ENCODE assay signal across 1 cellular context in the genomic region with DNA sequence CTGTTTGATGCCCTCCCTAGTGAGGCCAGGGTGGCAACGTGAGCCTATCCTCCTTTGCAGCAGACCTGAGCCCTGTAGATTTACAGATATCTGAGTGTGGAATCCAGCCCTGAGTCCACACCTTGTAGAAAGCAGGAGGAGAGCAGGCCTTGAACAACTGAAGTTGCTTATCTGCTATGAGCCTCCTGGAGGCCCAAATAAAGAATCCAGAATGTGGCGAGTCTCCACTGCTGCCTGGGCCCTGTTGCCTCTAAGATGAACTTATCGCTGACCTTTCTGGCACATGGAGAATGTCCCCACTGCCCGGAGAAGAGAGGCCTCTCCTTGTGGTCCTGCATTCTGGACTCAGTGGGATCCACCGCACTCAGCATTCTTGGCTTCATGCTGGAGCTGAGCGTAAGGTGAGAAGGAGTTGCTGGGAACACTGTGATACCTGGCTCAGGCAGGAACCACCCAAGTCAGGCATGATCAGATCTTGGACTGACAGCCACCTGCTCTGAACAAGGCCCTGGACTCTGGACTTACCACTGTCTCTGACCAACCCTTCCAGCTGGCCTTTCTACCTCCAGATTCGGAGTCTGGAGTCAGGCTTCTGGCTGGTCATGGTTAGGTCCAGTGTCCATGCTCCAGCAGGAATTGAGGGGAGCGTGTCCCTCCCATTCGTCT.
TF ChIP-seq lines count a peak whose summit lies in the region.

No MANE protein-coding gene starts in this region.

TF ChIP-seq in HepG2, 621 proteins besides CTCF, POLR2A, EP300 and RAD21 (continues in another document):
- TF ChIP-seq PHF21A (CRISPR knock-in tag; IDR thresholded peaks at IDR 0.05) (no peak), TBX2 (CRISPR knock-in tag; IDR thresholded peaks at IDR 0.05; ENCODE audit: borderline replicate concordance) (peak; percentile 24; the same call in 1 of the 2 replicates), EEA1 (CRISPR knock-in tag; IDR thresholded peaks at IDR 0.05; ENCODE audit: borderline replicate concordance) (no peak), ZNF17 (CRISPR knock-in tag; IDR thresholded peaks at IDR 0.05) (no peak), ZNF674 (CRISPR knock-in tag; IDR thresholded peaks at IDR 0.05; ENCODE audit: low read depth) (no peak), ZNF7 (CRISPR knock-in tag; IDR thresholded peaks at IDR 0.05) (no peak), SP1 (IDR thresholded peaks at IDR 0.05) (no peak), SP1 (CRISPR knock-in tag; IDR thresholded peaks at IDR 0.05) (no peak), NFE2 (CRISPR knock-in tag; IDR thresholded peaks at IDR 0.05) (no peak), SNRNP70 (IDR thresholded peaks at IDR 0.05; ENCODE audit: low read depth, low read length) (no peak), ZKSCAN8 (CRISPR knock-in tag; IDR thresholded peaks at IDR 0.05; ENCODE audit: borderline replicate concordance) (no peak), ZZZ3 (CRISPR knock-in tag; IDR thresholded peaks at IDR 0.05; ENCODE audit: borderline replicate concordance) (peak; percentile 53; the same call in 1 of the 2 replicates), NFE2L1 (CRISPR knock-in tag; IDR thresholded peaks at IDR 0.05; ENCODE audit: borderline replicate concordance) (0 out of 2 replicates have a peak, but pooled peaks have one; percentile 47), BORCS8-MEF2B (CRISPR knock-in tag; IDR thresholded peaks at IDR 0.05) (no peak), ESRRA (CRISPR knock-in tag; IDR thresholded peaks at IDR 0.05; ENCODE audit: low read depth) (no peak), NFE2L2 (IDR thresholded peaks at IDR 0.05; ENCODE audit: low read length) (no peak), BHLHE40 (IDR thresholded peaks at IDR 0.05; ENCODE audit: low read length) (no peak), ADNP (CRISPR knock-in tag; IDR thresholded peaks at IDR 0.05) (peak; percentile 39; the same call in 1 of the 2 replicates), ZFP82 (CRISPR knock-in tag; IDR thresholded peaks at IDR 0.05; ENCODE audit: borderline replicate concordance) (no peak), HOXA7 (CRISPR knock-in tag; IDR thresholded peaks at IDR 0.05) (no peak), TGIF2 (CRISPR knock-in tag; IDR thresholded peaks at IDR 0.05) (peak; percentile 84; the same call in 1 of the 2 replicates), ZNF274 (CRISPR knock-in tag; IDR thresholded peaks at IDR 0.05) (peak; percentile 28; the same call in 1 of the 2 replicates), ZNF790 (CRISPR knock-in tag; IDR thresholded peaks at IDR 0.05; ENCODE audit: borderline replicate concordance) (0 out of 2 replicates have a peak, but pooled peaks have one; percentile 44), ZNF264 (CRISPR knock-in tag; IDR thresholded peaks at IDR 0.05) (no peak), ZNF138 (CRISPR knock-in tag; IDR thresholded peaks at IDR 0.05; ENCODE audit: low read depth) (no peak), KLF15 (CRISPR knock-in tag; IDR thresholded peaks at IDR 0.05; ENCODE audit: borderline replicate concordance) (no peak), SNAPC2 (CRISPR knock-in tag; IDR thresholded peaks at IDR 0.05) (no peak), RAD51 (IDR thresholded peaks at IDR 0.05; ENCODE audit: borderline replicate concordance) (no peak), SYNCRIP (IDR thresholded peaks at IDR 0.05; ENCODE audit: insufficient read depth, low read depth, low read length) (no peak), JARID2 (CRISPR knock-in tag; IDR thresholded peaks at IDR 0.05; ENCODE audit: insufficient replicate concordance) (no peak), GATAD2A (CRISPR knock-in tag; IDR thresholded peaks at IDR 0.05) (peak; percentile 50), SALL1 (CRISPR knock-in tag; IDR thresholded peaks at IDR 0.05) (peak; percentile 46; the same call in 1 of the 2 replicates), KAT8 (CRISPR knock-in tag; IDR thresholded peaks at IDR 0.05) (no peak), SAP130 (CRISPR knock-in tag; IDR thresholded peaks at IDR 0.05; ENCODE audit: low read depth) (peak; percentile 52), ZNF883 (CRISPR knock-in tag; IDR thresholded peaks at IDR 0.05; ENCODE audit: not compliant biosample characterization) (no peak), ZNF430 (CRISPR knock-in tag; IDR thresholded peaks at IDR 0.05) (0 out of 2 replicates have a peak, but pooled peaks have one; percentile 14), CENPX (CRISPR knock-in tag; IDR thresholded peaks at IDR 0.05) (no peak), NFIC (IDR thresholded peaks at IDR 0.05; ENCODE audit: low read length) (no peak), HOXA5 (CRISPR knock-in tag; IDR thresholded peaks at IDR 0.05) (no peak)
- TF ChIP-seq, protein P1, sequence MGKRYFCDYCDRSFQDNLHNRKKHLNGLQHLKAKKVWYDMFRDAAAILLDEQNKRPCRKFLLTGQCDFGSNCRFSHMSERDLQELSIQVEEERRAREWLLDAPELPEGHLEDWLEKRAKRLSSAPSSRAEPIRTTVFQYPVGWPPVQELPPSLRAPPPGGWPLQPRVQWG (CRISPR knock-in tag; IDR thresholded peaks at IDR 0.05; ENCODE audit: borderline replicate concordance, low read depth) = no peak
- TF ChIP-seq, protein P2, sequence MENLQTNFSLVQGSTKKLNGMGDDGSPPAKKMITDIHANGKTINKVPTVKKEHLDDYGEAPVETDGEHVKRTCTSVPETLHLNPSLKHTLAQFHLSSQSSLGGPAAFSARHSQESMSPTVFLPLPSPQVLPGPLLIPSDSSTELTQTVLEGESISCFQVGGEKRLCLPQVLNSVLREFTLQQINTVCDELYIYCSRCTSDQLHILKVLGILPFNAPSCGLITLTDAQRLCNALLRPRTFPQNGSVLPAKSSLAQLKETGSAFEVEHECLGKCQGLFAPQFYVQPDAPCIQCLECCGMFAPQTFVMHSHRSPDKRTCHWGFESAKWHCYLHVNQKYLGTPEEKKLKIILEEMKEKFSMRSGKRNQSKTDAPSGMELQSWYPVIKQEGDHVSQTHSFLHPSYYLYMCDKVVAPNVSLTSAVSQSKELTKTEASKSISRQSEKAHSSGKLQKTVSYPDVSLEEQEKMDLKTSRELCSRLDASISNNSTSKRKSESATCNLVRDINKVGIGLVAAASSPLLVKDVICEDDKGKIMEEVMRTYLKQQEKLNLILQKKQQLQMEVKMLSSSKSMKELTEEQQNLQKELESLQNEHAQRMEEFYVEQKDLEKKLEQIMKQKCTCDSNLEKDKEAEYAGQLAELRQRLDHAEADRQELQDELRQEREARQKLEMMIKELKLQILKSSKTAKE (CRISPR knock-in tag; IDR thresholded peaks at IDR 0.05; ENCODE audit: borderline replicate concordance) = no peak
- TF ChIP-seq, protein P3, sequence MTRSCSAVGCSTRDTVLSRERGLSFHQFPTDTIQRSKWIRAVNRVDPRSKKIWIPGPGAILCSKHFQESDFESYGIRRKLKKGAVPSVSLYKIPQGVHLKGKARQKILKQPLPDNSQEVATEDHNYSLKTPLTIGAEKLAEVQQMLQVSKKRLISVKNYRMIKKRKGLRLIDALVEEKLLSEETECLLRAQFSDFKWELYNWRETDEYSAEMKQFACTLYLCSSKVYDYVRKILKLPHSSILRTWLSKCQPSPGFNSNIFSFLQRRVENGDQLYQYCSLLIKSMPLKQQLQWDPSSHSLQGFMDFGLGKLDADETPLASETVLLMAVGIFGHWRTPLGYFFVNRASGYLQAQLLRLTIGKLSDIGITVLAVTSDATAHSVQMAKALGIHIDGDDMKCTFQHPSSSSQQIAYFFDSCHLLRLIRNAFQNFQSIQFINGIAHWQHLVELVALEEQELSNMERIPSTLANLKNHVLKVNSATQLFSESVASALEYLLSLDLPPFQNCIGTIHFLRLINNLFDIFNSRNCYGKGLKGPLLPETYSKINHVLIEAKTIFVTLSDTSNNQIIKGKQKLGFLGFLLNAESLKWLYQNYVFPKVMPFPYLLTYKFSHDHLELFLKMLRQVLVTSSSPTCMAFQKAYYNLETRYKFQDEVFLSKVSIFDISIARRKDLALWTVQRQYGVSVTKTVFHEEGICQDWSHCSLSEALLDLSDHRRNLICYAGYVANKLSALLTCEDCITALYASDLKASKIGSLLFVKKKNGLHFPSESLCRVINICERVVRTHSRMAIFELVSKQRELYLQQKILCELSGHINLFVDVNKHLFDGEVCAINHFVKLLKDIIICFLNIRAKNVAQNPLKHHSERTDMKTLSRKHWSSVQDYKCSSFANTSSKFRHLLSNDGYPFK (CRISPR knock-in tag; IDR thresholded peaks at IDR 0.05; ENCODE audit: borderline replicate concordance) = no peak
- TF ChIP-seq, protein P4, sequence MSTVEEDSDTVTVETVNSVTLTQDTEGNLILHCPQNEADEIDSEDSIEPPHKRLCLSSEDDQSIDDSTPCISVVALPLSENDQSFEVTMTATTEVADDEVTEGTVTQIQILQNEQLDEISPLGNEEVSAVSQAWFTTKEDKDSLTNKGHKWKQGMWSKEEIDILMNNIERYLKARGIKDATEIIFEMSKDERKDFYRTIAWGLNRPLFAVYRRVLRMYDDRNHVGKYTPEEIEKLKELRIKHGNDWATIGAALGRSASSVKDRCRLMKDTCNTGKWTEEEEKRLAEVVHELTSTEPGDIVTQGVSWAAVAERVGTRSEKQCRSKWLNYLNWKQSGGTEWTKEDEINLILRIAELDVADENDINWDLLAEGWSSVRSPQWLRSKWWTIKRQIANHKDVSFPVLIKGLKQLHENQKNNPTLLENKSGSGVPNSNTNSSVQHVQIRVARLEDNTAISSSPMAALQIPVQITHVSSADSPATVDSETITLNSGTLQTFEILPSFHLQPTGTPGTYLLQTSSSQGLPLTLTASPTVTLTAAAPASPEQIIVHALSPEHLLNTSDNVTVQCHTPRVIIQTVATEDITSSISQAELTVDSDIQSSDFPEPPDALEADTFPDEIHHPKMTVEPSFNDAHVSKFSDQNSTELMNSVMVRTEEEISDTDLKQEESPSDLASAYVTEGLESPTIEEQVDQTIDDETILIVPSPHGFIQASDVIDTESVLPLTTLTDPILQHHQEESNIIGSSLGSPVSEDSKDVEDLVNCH (CRISPR knock-in tag; IDR thresholded peaks at IDR 0.05) = no peak
- TF ChIP-seq, protein P5, sequence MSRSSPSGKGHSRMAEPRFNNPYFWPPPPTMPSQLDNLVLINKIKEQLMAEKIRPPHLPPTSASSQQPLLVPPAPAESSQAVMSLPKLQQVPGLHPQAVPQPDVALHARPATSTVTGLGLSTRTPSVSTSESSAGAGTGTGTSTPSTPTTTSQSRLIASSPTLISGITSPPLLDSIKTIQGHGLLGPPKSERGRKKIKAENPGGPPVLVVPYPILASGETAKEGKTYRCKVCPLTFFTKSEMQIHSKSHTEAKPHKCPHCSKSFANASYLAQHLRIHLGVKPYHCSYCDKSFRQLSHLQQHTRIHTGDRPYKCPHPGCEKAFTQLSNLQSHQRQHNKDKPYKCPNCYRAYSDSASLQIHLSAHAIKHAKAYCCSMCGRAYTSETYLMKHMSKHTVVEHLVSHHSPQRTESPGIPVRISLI (CRISPR knock-in tag; IDR thresholded peaks at IDR 0.05; ENCODE audit: borderline replicate concordance) = no peak
- TF ChIP-seq, protein P6, sequence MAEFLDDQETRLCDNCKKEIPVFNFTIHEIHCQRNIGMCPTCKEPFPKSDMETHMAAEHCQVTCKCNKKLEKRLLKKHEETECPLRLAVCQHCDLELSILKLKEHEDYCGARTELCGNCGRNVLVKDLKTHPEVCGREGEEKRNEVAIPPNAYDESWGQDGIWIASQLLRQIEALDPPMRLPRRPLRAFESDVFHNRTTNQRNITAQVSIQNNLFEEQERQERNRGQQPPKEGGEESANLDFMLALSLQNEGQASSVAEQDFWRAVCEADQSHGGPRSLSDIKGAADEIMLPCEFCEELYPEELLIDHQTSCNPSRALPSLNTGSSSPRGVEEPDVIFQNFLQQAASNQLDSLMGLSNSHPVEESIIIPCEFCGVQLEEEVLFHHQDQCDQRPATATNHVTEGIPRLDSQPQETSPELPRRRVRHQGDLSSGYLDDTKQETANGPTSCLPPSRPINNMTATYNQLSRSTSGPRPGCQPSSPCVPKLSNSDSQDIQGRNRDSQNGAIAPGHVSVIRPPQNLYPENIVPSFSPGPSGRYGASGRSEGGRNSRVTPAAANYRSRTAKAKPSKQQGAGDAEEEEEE (CRISPR knock-in tag; IDR thresholded peaks at IDR 0.05; ENCODE audit: borderline replicate concordance) = peak; percentile 24; the same call in 1 of the 2 replicates
- TF ChIP-seq, protein P7, sequence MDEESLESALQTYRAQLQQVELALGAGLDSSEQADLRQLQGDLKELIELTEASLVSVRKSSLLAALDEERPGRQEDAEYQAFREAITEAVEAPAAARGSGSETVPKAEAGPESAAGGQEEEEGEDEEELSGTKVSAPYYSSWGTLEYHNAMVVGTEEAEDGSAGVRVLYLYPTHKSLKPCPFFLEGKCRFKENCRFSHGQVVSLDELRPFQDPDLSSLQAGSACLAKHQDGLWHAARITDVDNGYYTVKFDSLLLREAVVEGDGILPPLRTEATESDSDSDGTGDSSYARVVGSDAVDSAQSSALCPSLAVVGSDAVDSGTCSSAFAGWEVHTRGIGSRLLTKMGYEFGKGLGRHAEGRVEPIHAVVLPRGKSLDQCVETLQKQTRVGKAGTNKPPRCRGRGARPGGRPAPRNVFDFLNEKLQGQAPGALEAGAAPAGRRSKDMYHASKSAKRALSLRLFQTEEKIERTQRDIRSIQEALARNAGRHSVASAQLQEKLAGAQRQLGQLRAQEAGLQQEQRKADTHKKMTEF (CRISPR knock-in tag; IDR thresholded peaks at IDR 0.05) = 0 out of 2 replicates have a peak, but pooled peaks have one; percentile 8
- TF ChIP-seq, protein P8, sequence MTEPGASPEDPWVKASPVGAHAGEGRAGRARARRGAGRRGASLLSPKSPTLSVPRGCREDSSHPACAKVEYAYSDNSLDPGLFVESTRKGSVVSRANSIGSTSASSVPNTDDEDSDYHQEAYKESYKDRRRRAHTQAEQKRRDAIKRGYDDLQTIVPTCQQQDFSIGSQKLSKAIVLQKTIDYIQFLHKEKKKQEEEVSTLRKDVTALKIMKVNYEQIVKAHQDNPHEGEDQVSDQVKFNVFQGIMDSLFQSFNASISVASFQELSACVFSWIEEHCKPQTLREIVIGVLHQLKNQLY (CRISPR knock-in tag; IDR thresholded peaks at IDR 0.05) = no peak
- TF ChIP-seq, protein P9, sequence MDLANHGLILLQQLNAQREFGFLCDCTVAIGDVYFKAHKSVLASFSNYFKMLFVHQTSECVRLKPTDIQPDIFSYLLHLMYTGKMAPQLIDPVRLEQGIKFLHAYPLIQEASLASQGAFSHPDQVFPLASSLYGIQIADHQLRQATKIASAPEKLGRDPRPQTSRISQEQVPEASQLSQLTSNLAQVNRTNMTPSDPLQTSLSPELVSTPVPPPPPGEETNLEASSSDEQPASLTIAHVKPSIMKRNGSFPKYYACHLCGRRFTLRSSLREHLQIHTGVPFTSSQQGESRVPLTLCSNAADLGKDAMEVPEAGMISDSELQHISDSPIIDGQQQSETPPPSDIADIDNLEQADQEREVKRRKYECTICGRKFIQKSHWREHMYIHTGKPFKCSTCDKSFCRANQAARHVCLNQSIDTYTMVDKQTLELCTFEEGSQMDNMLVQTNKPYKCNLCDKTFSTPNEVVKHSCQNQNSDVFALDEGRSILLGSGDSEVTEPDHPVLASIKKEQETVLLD (CRISPR knock-in tag; IDR thresholded peaks at IDR 0.05; ENCODE audit: low read depth) = no peak
- TF ChIP-seq, protein P10, sequence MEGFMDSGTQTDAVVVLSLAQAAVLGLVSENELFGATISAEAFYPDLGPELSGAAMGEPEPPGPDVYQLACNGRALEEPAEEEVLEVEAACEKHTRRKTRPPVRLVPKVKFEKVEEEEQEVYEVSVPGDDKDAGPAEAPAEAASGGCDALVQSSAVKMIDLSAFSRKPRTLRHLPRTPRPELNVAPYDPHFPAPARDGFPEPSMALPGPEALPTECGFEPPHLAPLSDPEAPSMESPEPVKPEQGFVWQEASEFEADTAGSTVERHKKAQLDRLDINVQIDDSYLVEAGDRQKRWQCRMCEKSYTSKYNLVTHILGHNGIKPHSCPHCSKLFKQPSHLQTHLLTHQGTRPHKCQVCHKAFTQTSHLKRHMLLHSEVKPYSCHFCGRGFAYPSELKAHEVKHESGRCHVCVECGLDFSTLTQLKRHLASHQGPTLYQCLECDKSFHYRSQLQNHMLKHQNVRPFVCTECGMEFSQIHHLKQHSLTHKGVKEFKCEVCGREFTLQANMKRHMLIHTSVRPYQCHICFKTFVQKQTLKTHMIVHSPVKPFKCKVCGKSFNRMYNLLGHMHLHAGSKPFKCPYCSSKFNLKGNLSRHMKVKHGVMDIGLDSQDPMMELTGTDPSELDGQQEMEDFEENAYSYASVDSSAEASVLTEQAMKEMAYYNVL (CRISPR knock-in tag; IDR thresholded peaks at IDR 0.05; ENCODE audit: borderline replicate concordance) = no peak
